ENCODE assay signal across 38 cellular contexts in the genomic region with DNA sequence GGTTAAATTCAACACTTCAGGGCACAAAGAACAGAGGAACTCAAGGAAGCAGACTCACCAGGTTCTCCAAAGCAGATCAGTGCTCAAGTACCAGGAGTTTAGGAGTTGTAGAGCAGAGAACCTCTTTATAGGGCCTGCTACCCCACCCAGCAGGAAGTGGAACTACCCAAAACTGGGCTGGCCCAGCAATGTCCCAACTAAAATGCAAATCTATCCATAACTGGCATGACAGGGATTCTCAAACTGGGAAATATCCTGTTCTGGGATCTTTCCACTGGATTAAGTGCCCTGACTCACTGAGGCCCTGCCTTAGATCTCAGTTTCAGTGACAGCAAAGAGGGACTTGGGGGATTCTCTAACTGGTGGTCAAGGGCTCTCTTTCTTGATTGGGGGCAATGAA. TPM values are rescaled to one million over a fixed set of nuclear protein-coding genes. Genes with fewer than 3 reads are reported as not detected.
"Had no signal": no experiment of that assay in that cellular context is flagged by ENCODE, and none has a peak within 500 bp of the region (broad histone marks: within the 10 kb centered on the region; RNA-seq: fewer than 3 reads in every experiment).

A gene (minus strand): TSS at position 101 of the 400 bp plus-strand sequence. CDS start 775 bp downstream, outside the sequence.

- H3K27ac ChIP-seq: adrenal gland, body of pancreas, SJCRH30, SK-N-MC, WERI-Rb-1 had no signal

- H3K36me3 ChIP-seq: adrenal gland, SJCRH30, WERI-Rb-1 had no signal

- H3K4me3 Mint-ChIP-seq: activated CD4-positive, alpha-beta memory T cell treated with anti-CD3 and anti-CD28 coated beads, Interleukin-2, amount 10 ng/mL, durations not matched to agents 7 days and 5 days; activated CD8-positive, alpha-beta memory T cell treated with anti-CD3 and anti-CD28 coated beads, Interleukin-2, amount 10 ng/mL, durations not matched to agents 7 days and 5 days; activated naive CD4-positive, alpha-beta T cell treated with anti-CD3 and anti-CD28 coated beads, Interleukin-2, amount 50 U/mL, for 24 hours; activated T-helper 17 cell treated with anti-CD3 and anti-CD28 coated beads, Interleukin-2, amount 50 U/mL, for 72 hours had no signal

- H3K9me3 ChIP-seq: adrenal gland, body of pancreas, SJCRH30 had no signal

- H3K4me3 ChIP-seq: adrenal gland, body of pancreas, SJCRH30, SK-N-MC had no signal

- H3K27me3 ChIP-seq: adrenal gland, body of pancreas, SJCRH30 had no signal

- H3K4me1 ChIP-seq: adrenal gland, body of pancreas, SJCRH30 had no signal

- H3K4me1 Mint-ChIP-seq: activated CD4-positive, alpha-beta memory T cell treated with anti-CD3 and anti-CD28 coated beads, Interleukin-2, amount 10 ng/mL, durations not matched to agents 7 days and 5 days; activated CD8-positive, alpha-beta memory T cell treated with anti-CD3 and anti-CD28 coated beads, Interleukin-2, amount 10 ng/mL, durations not matched to agents 7 days and 5 days; activated naive CD4-positive, alpha-beta T cell treated with anti-CD3 and anti-CD28 coated beads, Interleukin-2, amount 50 U/mL, for 24 hours; activated T-helper 17 cell treated with anti-CD3 and anti-CD28 coated beads, Interleukin-2, amount 50 U/mL, for 72 hours had no signal

- DNase-seq: activated CD4-positive, alpha-beta memory T cell treated with anti-CD3 and anti-CD28 coated beads, Interleukin-2, amount 10 ng/mL, durations not matched to agents 7 days and 5 days; activated CD4-positive, alpha-beta T cell treated with anti-CD3 and anti-CD28 coated beads for 1 hour; activated CD4-positive, alpha-beta T cell treated with anti-CD3 and anti-CD28 coated beads for 48 hours; activated CD4-positive, CD25-positive, alpha-beta regulatory T cell; activated CD8-positive, alpha-beta memory T cell treated with anti-CD3 and anti-CD28 coated beads for 24 hours; activated CD8-positive, alpha-beta memory T cell treated with anti-CD3 and anti-CD28 coated beads, Interleukin-2, amount 10 ng/mL, durations not matched to agents 7 days and 5 days; activated CD8-positive, alpha-beta memory T cell treated with anti-CD3 and anti-CD28 coated beads, Interleukin-2, amount 50 U/mL, for 48 hours; activated gamma-delta T cell; activated naive CD4-positive, alpha-beta T cell treated with Interleukin-2 at 50 U/mL for 16 hours; activated T-cell treated with anti-CD3 and anti-CD28 coated beads, Interleukin-2, amount 50 U/mL, for 48 hours; adrenal gland; body of pancreas; caudate nucleus; Karpas-422; KBM-7; NCI-H1105; NCI-H1417 treated with DMSO at 0.1 percent for 48 hours; NCI-H1694; NCI-H1930; NCI-H2081 treated with DMSO at 0.1 percent for 48 hours; NCI-H226; NCI-H446 treated with DMSO at 0.1 percent for 48 hours; NCI-H524; NCI-H69; NCI-H82; SHP77; SJCRH30; T1000; WERI-Rb-1 had no signal

- H3K36me3 Mint-ChIP-seq: activated CD8-positive, alpha-beta memory T cell treated with anti-CD3 and anti-CD28 coated beads, Interleukin-2, amount 10 ng/mL, durations not matched to agents 7 days and 5 days; activated naive CD4-positive, alpha-beta T cell treated with anti-CD3 and anti-CD28 coated beads, Interleukin-2, amount 50 U/mL, for 24 hours had no signal

- H3K9me3 Mint-ChIP-seq: activated CD4-positive, alpha-beta memory T cell treated with anti-CD3 and anti-CD28 coated beads, Interleukin-2, amount 10 ng/mL, durations not matched to agents 7 days and 5 days; activated naive CD4-positive, alpha-beta T cell treated with anti-CD3 and anti-CD28 coated beads, Interleukin-2, amount 50 U/mL, for 24 hours; activated T-helper 17 cell treated with anti-CD3 and anti-CD28 coated beads, Interleukin-2, amount 50 U/mL, for 72 hours had no signal

- FAIRE-seq: astrocyte had no signal

- ATAC-seq: activated CD8-positive, alpha-beta memory T cell treated with anti-CD3 and anti-CD28 coated beads, Interleukin-2, amount 10 ng/mL, durations not matched to agents 7 days and 5 days; activated T-helper 17 cell treated with anti-CD3 and anti-CD28 coated beads, Interleukin-2, amount 50 U/mL, for 72 hours; body of pancreas; Panc1 had no signal

- H3K27ac Mint-ChIP-seq: activated CD4-positive, alpha-beta memory T cell treated with anti-CD3 and anti-CD28 coated beads, Interleukin-2, amount 10 ng/mL, durations not matched to agents 7 days and 5 days; activated CD8-positive, alpha-beta memory T cell treated with anti-CD3 and anti-CD28 coated beads, Interleukin-2, amount 10 ng/mL, durations not matched to agents 7 days and 5 days; activated naive CD4-positive, alpha-beta T cell treated with anti-CD3 and anti-CD28 coated beads, Interleukin-2, amount 50 U/mL, for 24 hours; activated T-helper 17 cell treated with anti-CD3 and anti-CD28 coated beads, Interleukin-2, amount 50 U/mL, for 72 hours had no signal

RNA-seq across cellular contexts. Expression of the gene that starts here (rescaled TPM):
- total RNA-seq: activated CD4-positive, alpha-beta memory T cell treated with anti-CD3 and anti-CD28 coated beads, Interleukin-2, amount 10 ng/mL, durations not matched to agents 7 days and 5 days; activated CD8-positive, alpha-beta memory T cell treated with anti-CD3 and anti-CD28 coated beads, Interleukin-2, amount 10 ng/mL, durations not matched to agents 7 days and 5 days; activated T-helper 17 cell treated with anti-CD3 and anti-CD28 coated beads, Interleukin-2, amount 50 U/mL, for 72 hours; adrenal gland; astrocyte; body of pancreas; MCF 10A; RPMI7951; SJCRH30; T-helper 1 cell treated with Interleukin-12 subunit alpha and Interleukin-12 subunit beta and Interleukin-4 antibody, amounts not matched to agents 30 ng/mL and 1 ng/mL, for 36 hours; T-helper 2 cell treated with Interferon-gamma antibody and Interleukin-4, amounts not matched to agents 100 ng/mL and 5 ng/mL, for 36 hours had no signal
